ENCODE assay signal across 23 cellular contexts in genomic region chr14:75484711-75485429, GRCh38. TPM values are rescaled to one million over a fixed set of nuclear protein-coding genes. Genes with fewer than 3 reads are reported as not detected.
DNase-seq lines count a peak whose midpoint lies in the region; ATAC-seq, FAIRE-seq and TF ChIP-seq lines count a peak whose summit lies in the region.
"Had no signal": no experiment of that assay in that cellular context is flagged by ENCODE, and none has a peak within 500 bp of the region (broad histone marks: within the 10 kb centered on the region; RNA-seq: fewer than 3 reads in every experiment).

No MANE protein-coding gene starts in this region.

- H2BK12ac ChIP-seq in trophoblast cell (ENCODE audit: low read length), result no peak overlapping the region

- H3K79me1 ChIP-seq in trophoblast cell (ENCODE audit: low read length), result no peaks in the 10 kb centered on the region

- no peak overlapping the region for H4K12ac ChIP-seq in trophoblast cell (ENCODE audit: low read depth, low read length)

- H3K27ac ChIP-seq in trophoblast cell (ENCODE audit: low read depth, low read length) (no peak overlapping the region), GM23338 (ENCODE audit: low read depth) (no peak overlapping the region)
- H3K27ac ChIP-seq: C4-2B, GM23248 had no signal

- no CpG with 5 or more reads among the region's 4 CpGs for WGBS in trophoblast cell (ENCODE audit: extremely low coverage, insufficient coverage, insufficient read length)

- H3K23ac ChIP-seq in trophoblast cell (ENCODE audit: low read length), result no peak overlapping the region

- peaks cover 11% of the 10 kb centered on the region for H3K4me1 Mint-ChIP-seq in GM23338
- H3K4me1 Mint-ChIP-seq in stimulated activated memory B cell treated with anti-CD40 and anti-IgM and Interleukin-4, amounts not matched to agents 10 μg/mL and 1 μg/mL and 100 μg/mL, for 72 hours, result peaks cover 32% of the 10 kb centered on the region

- peaks cover 1% of the 10 kb centered on the region; the same call in 1 of the 2 replicates for H3F3A ChIP-seq in GM23338 (replicated peaks; ENCODE audit: low read depth)

- H3K79me2 ChIP-seq in trophoblast cell (ENCODE audit: control insufficient read depth, insufficient read depth, low read length, poor library complexity) (no peaks in the 10 kb centered on the region), GM23338 (replicated peaks; ENCODE audit: insufficient read depth) (no peaks in the 10 kb centered on the region)

- TF ChIP-seq CTCF in bronchial epithelial cell (IDR thresholded peaks at IDR 0.05; ENCODE audit: insufficient read depth, low read length, severe bottlenecking) (no peak), GM23338 (conservative IDR thresholded peaks at IDR 0.05; ENCODE audit: low read depth in 2 of 2) (no peak)

- no peak overlapping the region for H3K9ac ChIP-seq in trophoblast cell (ENCODE audit: low read length)
- H3K9ac ChIP-seq: GM23248 had no signal

- no peak overlapping the region for H3K4ac ChIP-seq in trophoblast cell (ENCODE audit: low read depth, low read length)

- H3K36me3 ChIP-seq in bronchial epithelial cell (ENCODE audit: control insufficient read depth, insufficient read depth, low read length) (no peaks in the 10 kb centered on the region), trophoblast cell (ENCODE audit: control insufficient read depth in 1 of 2, insufficient read depth in 2 of 2, low read length in 2 of 2) (no peaks in the 10 kb centered on the region), GM23338 (ENCODE audit: insufficient read depth) (no peaks in the 10 kb centered on the region)
- H3K36me3 ChIP-seq: HAP-1 had no signal

- no peak overlapping the region for H2BK5ac ChIP-seq in trophoblast cell (ENCODE audit: low read depth, low read length, poor library complexity)

- no peak for FAIRE-seq in bronchial epithelial cell (lab: Jason Lieb, UNC)
- FAIRE-seq: A204.1, GM12878 had no signal

- no peak overlapping the region for H3K18ac ChIP-seq in trophoblast cell (ENCODE audit: low read length)

- H3K27me3 Mint-ChIP-seq in GM23338 (ENCODE audit: insufficient read depth, low read depth, poor library complexity), result peaks cover 4% of the 10 kb centered on the region
- H3K27me3 Mint-ChIP-seq in stimulated activated memory B cell treated with anti-CD40 and anti-IgM and Interleukin-4, amounts not matched to agents 10 μg/mL and 1 μg/mL and 100 μg/mL, for 72 hours, result peaks cover 13% of the 10 kb centered on the region

- H3K4me3 Mint-ChIP-seq in GM23338, result no peak overlapping the region
- no peak overlapping the region for H3K4me3 Mint-ChIP-seq in stimulated activated memory B cell treated with anti-CD40 and anti-IgM and Interleukin-4, amounts not matched to agents 10 μg/mL and 1 μg/mL and 100 μg/mL, for 72 hours
- H3K4me3 Mint-ChIP-seq: CD8-positive, alpha-beta memory T cell had no signal

- no peaks in the 10 kb centered on the region for H3K4me1 ChIP-seq in trophoblast cell (ENCODE audit: control insufficient read depth in 1 of 2, insufficient read depth in 2 of 2, low read length in 2 of 2)
- peaks cover 6% of the 10 kb centered on the region for H3K4me1 ChIP-seq in GM23338 (ENCODE audit: insufficient read depth)

- peak; percentile 21 for DNase-seq in activated CD4-positive, CD25-positive, alpha-beta regulatory T cell treated with anti-CD3 and anti-CD28 coated beads, Interleukin-2, amount 50 U/mL, for 72 hours
- no peak for DNase-seq in activated CD4-positive, CD25-positive, alpha-beta regulatory T cell (lab: John Stamatoyannopoulos, UW)
- peak; percentile 3 for DNase-seq in bronchial epithelial cell (ENCODE audit: low read depth)
- DNase-seq in kidney tubule cell (ENCODE audit: low spot score), result peak; percentile 79
- peak; percentile 38 to 69 for DNase-seq in trophoblast cell
- no peak for DNase-seq in GM23338 (ENCODE audit: low spot score)
- DNase-seq: CD8-positive, alpha-beta memory T cell; DMS79 treated with DMSO at 0.1 percent for 48 hours; GM23248; KG1; NCI-H1092; NCI-H1436 treated with DMSO at 0.1 percent for 48 hours; NCI-H2029; NCI-H2171 treated with DMSO at 0.1 percent for 48 hours; NCI-H526; PC-3; Right ventricle myocardium superior had no signal

- H3K36me3 Mint-ChIP-seq in GM23338 (ENCODE audit: low read depth), result peaks cover 3% of the 10 kb centered on the region; the same call in 1 of the 3 replicates
- H3K36me3 Mint-ChIP-seq in stimulated activated memory B cell treated with anti-CD40 and anti-IgM and Interleukin-4, amounts not matched to agents 10 μg/mL and 1 μg/mL and 100 μg/mL, for 72 hours, result no peaks in the 10 kb centered on the region
- H3K36me3 Mint-ChIP-seq: CD8-positive, alpha-beta memory T cell had no signal

- H3K27me3 ChIP-seq in bronchial epithelial cell (ENCODE audit: control insufficient read depth, insufficient read depth, low read length), result no peaks in the 10 kb centered on the region
- no peaks in the 10 kb centered on the region for H3K27me3 ChIP-seq in trophoblast cell (ENCODE audit: insufficient read depth, low read length)
- H3K27me3 ChIP-seq in GM23338 (ENCODE audit: insufficient read depth), result no peaks in the 10 kb centered on the region

- H4K20me1 ChIP-seq in GM23338 (replicated peaks; ENCODE audit: insufficient read depth), result no peaks in the 10 kb centered on the region

- H3K27ac Mint-ChIP-seq in GM23338, result no peak overlapping the region
- no peak overlapping the region for H3K27ac Mint-ChIP-seq in stimulated activated memory B cell treated with anti-CD40 and anti-IgM and Interleukin-4, amounts not matched to agents 10 μg/mL and 1 μg/mL and 100 μg/mL, for 72 hours

- H3K4me3 ChIP-seq in bronchial epithelial cell (ENCODE audit: low read depth, low read length) (no peak overlapping the region), trophoblast cell (ENCODE audit: low read depth, low read length) (no peak overlapping the region), GM23338 (no peak overlapping the region)
- H3K4me3 ChIP-seq: GM12878, GM23248, HAP-1 had no signal

- H4K8ac ChIP-seq in trophoblast cell (ENCODE audit: low read depth, low read length), result no peak overlapping the region

- no peak overlapping the region for H2AK5ac ChIP-seq in trophoblast cell (ENCODE audit: low read length)

- H2BK120ac ChIP-seq in trophoblast cell (ENCODE audit: insufficient read depth, low read length, poor library complexity), result no peak overlapping the region

- no peaks in the 10 kb centered on the region; the same call in 1 of the 2 replicates for H3K9me2 ChIP-seq in GM23338 (ENCODE audit: insufficient read depth)

- ATAC-seq in GM23338, result no peak
- no peak for ATAC-seq in stimulated activated memory B cell treated with anti-CD40 and anti-IgM and Interleukin-4, amounts not matched to agents 10 μg/mL and 1 μg/mL and 100 μg/mL, for 72 hours
- ATAC-seq: GM12878, PC-3 had no signal

- H3K9me3 Mint-ChIP-seq in GM23338, result peaks cover 6% of the 10 kb centered on the region; the same call in 2 of the 3 replicates
- H3K9me3 Mint-ChIP-seq in stimulated activated memory B cell treated with anti-CD40 and anti-IgM and Interleukin-4, amounts not matched to agents 10 μg/mL and 1 μg/mL and 100 μg/mL, for 72 hours, result no peaks in the 10 kb centered on the region
- H3K9me3 Mint-ChIP-seq: CD8-positive, alpha-beta memory T cell had no signal

- H3K4me2 ChIP-seq in trophoblast cell (ENCODE audit: low read length), result no peak overlapping the region
- no peak overlapping the region for H3K4me2 ChIP-seq in GM23338

- H3K14ac ChIP-seq in trophoblast cell (ENCODE audit: low read length), result no peak overlapping the region

- peaks cover 2% of the 10 kb centered on the region for H3K9me3 ChIP-seq in trophoblast cell (ENCODE audit: insufficient read depth, low read depth, low read length)
- H3K9me3 ChIP-seq: HAP-1 had no signal

- H4K91ac ChIP-seq in trophoblast cell (ENCODE audit: low read depth, low read length), result no peak overlapping the region

- no peak overlapping the region for H2AFZ ChIP-seq in trophoblast cell (ENCODE audit: insufficient read depth, low read length, poor library complexity)
- H2AFZ ChIP-seq in GM23338, result no peak overlapping the region
- H2AFZ ChIP-seq: GM23248 had no signal

TF ChIP-seq in GM23338, 12 proteins besides CTCF, POLR2A, EP300 and RAD21 (continues in another document):
- TF ChIP-seq STAT1 (IDR thresholded peaks at IDR 0.05; ENCODE audit: unreplicated experiment) (no peak), EZH2phosphoT487 (IDR thresholded peaks at IDR 0.05; ENCODE audit: unreplicated experiment) (no peak), ZNF331 (CRISPR knock-in tag; IDR thresholded peaks at IDR 0.05; ENCODE audit: low read depth) (no peak), ETS1 (IDR thresholded peaks at IDR 0.05) (no peak)

RNA-seq across cellular contexts. Expression of gene BATF, which starts 37.4 kb away (rescaled TPM):
- 2.6 and 3.4 TPM in 2 replicates for total RNA-seq in bronchial epithelial cell
- 1.9 and 2.2 TPM in 2 replicates for polyA plus RNA-seq in trophoblast cell (2013)
- total RNA-seq in GM23338 (2014; rRNA removed; shearing (Covaris generic)), result not detected in 2 replicates
- not detected in 2 replicates for polyA plus RNA-seq in GM23338 (2016; fragmentation: Nextera tagmentation; extraction: Ambion mirVana)
- total RNA-seq: GM23248, HT1080, PC-3 had no signal
- polyA plus RNA-seq: GM23248 had no signal

RNA-seq across cellular contexts. Expression of gene JDP2, which starts 57.0 kb away (rescaled TPM):
- 58.4 and 63.8 TPM in 2 replicates for total RNA-seq in bronchial epithelial cell
- 39.5 and 42.3 TPM in 2 replicates for polyA plus RNA-seq in trophoblast cell (2013)
- 38.9 and 46.4 TPM in 2 replicates for total RNA-seq in GM23338 (2014; rRNA removed; shearing (Covaris generic))
- polyA plus RNA-seq in GM23338 (2016; fragmentation: Nextera tagmentation; extraction: Ambion mirVana), result 12.5 and 13.3 TPM in 2 replicates
- polyA plus RNA-seq: CD8-positive, alpha-beta memory T cell had no signal

Comparison
In these comparisons a context has a peak if more than half of its experiments do, and no peak if none do; other contexts are left out.
1. DNase-seq: peak in activated CD4-positive, CD25-positive, alpha-beta regulatory T cell treated with anti-CD3 and anti-CD28 coated beads, Interleukin-2, amount 50 U/mL, for 72 hours (single experiment), bronchial epithelial cell (single experiment), kidney tubule cell (single experiment) and trophoblast cell (2 of 2); none in activated CD4-positive, CD25-positive, alpha-beta regulatory T cell (0 of 4) and GM23338 (single experiment).